Comparison of ENCODE assay signal across 1 cellular context in genomic region chr4:154960476-154960875, GRCh38.
TF ChIP-seq lines count a peak whose summit lies in the region.

No MANE protein-coding gene starts in this region.

TF ChIP-seq in SK-N-SH treated with all-trans-retinoic acid at 6 μM for 48 hours, 23 proteins besides CTCF, POLR2A, EP300 and RAD21 (continued from another document):
- TF ChIP-seq TSHZ2 (CRISPR knock-in tag; IDR thresholded peaks at IDR 0.05) = no peak
- TF ChIP-seq, protein P1, sequence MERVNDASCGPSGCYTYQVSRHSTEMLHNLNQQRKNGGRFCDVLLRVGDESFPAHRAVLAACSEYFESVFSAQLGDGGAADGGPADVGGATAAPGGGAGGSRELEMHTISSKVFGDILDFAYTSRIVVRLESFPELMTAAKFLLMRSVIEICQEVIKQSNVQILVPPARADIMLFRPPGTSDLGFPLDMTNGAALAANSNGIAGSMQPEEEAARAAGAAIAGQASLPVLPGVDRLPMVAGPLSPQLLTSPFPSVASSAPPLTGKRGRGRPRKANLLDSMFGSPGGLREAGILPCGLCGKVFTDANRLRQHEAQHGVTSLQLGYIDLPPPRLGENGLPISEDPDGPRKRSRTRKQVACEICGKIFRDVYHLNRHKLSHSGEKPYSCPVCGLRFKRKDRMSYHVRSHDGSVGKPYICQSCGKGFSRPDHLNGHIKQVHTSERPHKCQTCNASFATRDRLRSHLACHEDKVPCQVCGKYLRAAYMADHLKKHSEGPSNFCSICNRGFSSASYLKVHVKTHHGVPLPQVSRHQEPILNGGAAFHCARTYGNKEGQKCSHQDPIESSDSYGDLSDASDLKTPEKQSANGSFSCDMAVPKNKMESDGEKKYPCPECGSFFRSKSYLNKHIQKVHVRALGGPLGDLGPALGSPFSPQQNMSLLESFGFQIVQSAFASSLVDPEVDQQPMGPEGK (CRISPR knock-in tag; IDR thresholded peaks at IDR 0.05; ENCODE audit: borderline replicate concordance) = no peak
- no peak for TF ChIP-seq ZNF70 (CRISPR knock-in tag; IDR thresholded peaks at IDR 0.05)
- TF ChIP-seq ZFP3 (CRISPR knock-in tag; IDR thresholded peaks at IDR 0.05) = no peak
- TF ChIP-seq RARB (CRISPR knock-in tag; IDR thresholded peaks at IDR 0.05) = no peak
- TF ChIP-seq GLIS3 (CRISPR knock-in tag; IDR thresholded peaks at IDR 0.05) = no peak
- TF ChIP-seq ESRRG (CRISPR knock-in tag; IDR thresholded peaks at IDR 0.05) = no peak
- TF ChIP-seq SNAI2 (CRISPR knock-in tag; IDR thresholded peaks at IDR 0.05) = no peak
- TF ChIP-seq ZNF565 (CRISPR knock-in tag; conservative IDR thresholded peaks at IDR 0.05; ENCODE audit: low read depth) = no peak
